8 cellular contexts compared by ENCODE assay signal in the genomic region with DNA sequence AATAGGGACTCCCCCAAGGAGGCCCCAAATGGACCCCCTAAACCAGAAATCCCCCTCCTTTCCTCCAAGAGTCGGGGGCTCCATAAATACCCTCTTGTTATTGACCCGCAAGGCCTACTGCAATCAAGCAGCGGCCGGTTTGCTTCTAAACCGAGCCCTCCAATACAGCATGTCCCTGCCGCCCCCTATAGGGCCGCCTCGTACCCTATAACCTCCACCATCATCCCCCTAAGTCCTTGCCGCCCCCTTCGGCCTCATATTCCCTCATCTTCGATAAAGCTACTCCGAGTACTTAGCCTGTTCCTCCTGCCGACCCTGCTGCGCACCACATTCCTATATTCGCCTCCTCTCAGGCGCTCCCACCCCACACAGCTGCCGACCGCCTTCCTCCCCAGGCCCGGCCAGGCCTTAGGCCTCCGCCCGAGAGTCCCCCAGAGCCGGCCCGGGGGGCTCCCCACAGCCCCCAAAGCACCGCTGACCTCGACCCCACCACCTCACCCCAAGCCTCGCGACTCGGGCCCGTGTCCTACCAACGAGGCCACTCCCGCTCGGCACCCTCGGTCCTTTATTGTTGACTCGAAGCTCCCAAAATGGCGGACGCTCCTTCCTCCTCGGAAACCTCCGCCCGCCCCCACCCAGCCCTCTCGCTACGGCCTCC. TPM values are rescaled to one million over a fixed set of nuclear protein-coding genes. Genes with fewer than 3 reads are reported as not detected.
DNase-seq lines count a peak whose midpoint lies in the region; ATAC-seq, FAIRE-seq and TF ChIP-seq lines count a peak whose summit lies in the region.

No MANE protein-coding gene starts in this region.

- FAIRE-seq in astrocyte (lab: Jason Lieb, UNC): no peak

- H3K9me3 Mint-ChIP-seq in Caco-2 (ENCODE audit: unreplicated experiment): no peaks in the 10 kb centered on the region
- no peaks in the 10 kb centered on the region for H3K9me3 Mint-ChIP-seq in astrocyte (ENCODE audit: unreplicated experiment)

- TF ChIP-seq CTCF in Caco-2 (IDR thresholded peaks at IDR 0.05; ENCODE audit: insufficient read depth in 1 of 2, low read depth in 1 of 2, low read length in 1 of 2, severe bottlenecking in 1 of 2, unreplicated experiment in 1 of 2) (peak; percentile 74 to 79), astrocyte (IDR thresholded peaks at IDR 0.05; ENCODE audit: insufficient read depth, low read depth, low read length) (peak; percentile 18), hepatocyte (IDR thresholded peaks at IDR 0.05; ENCODE audit: poor library complexity) (peak; percentile 49)

- H3K4me2 ChIP-seq in astrocyte (ENCODE audit: low read length) (peak overlapping the region; percentile 84), hepatocyte (peak overlapping the region; percentile 93)

- H3K36me3 ChIP-seq in Caco-2 (ENCODE audit: control insufficient read depth, insufficient read depth, low read length) (no peaks in the 10 kb centered on the region), astrocyte (ENCODE audit: insufficient read depth, low read length) (peaks cover 5% of the 10 kb centered on the region), hepatocyte (replicated peaks; ENCODE audit: insufficient read depth, low read depth) (no peaks in the 10 kb centered on the region)

- POLR2A ChIA-PET in Caco-2 (lab: Charles Lee): interaction anchor here (0.5 to 2.0 kb wide), 31 partner anchors 10 to 1545 kb away, joined by 3 to 18 read pairs (median 4); partner anchors contain the start of genes BCL9L, CENATAC and HINFP

- no peaks in the 10 kb centered on the region for H3K27me3 Mint-ChIP-seq in Caco-2 (ENCODE audit: insufficient read depth, unreplicated experiment)
- no peaks in the 10 kb centered on the region for H3K27me3 Mint-ChIP-seq in astrocyte (ENCODE audit: low read depth, unreplicated experiment)

- H3K9me3 ChIP-seq in Caco-2: no peaks in the 10 kb centered on the region
- no peaks in the 10 kb centered on the region for H3K9me3 ChIP-seq in astrocyte (ENCODE audit: insufficient read depth, low read depth, low read length)
- no peaks in the 10 kb centered on the region for H3K9me3 ChIP-seq in hepatocyte (ENCODE audit: low read depth)

- H3K27ac Mint-ChIP-seq in Caco-2 (ENCODE audit: unreplicated experiment) (peak overlapping the region; percentile 90), astrocyte (ENCODE audit: unreplicated experiment) (peak overlapping the region; percentile 99)

- WGBS in hepatocyte (ENCODE audit: low lambda C conversion rate, missing lambda C conversion rate): 2% methylated on average over 14 of the region's 41 CpGs

- intact Hi-C loops in Caco-2 (cut with micrococcal nuclease; ENCODE audit: unreplicated experiment): loop anchor here (1.0 to 5.0 kb wide), 4 partner anchors 74 to 139 kb away; no protein-coding TSS in a partner anchor

- H3K4me3 ChIP-seq in Caco-2 (ENCODE audit: low read depth, low read length) (peak overlapping the region; percentile 63), astrocyte (ENCODE audit: insufficient read depth, low read depth, low read length) (peak overlapping the region; percentile 95), hepatocyte (peak overlapping the region; percentile 94)

- peaks cover 67% of the 10 kb centered on the region for H3K36me3 Mint-ChIP-seq in Caco-2 (ENCODE audit: insufficient read depth, unreplicated experiment)
- H3K36me3 Mint-ChIP-seq in astrocyte (ENCODE audit: low read depth, unreplicated experiment): no peaks in the 10 kb centered on the region

- peak overlapping the region; percentile 98 for H3K27ac ChIP-seq in astrocyte (ENCODE audit: low read depth, low read length)
- H3K27ac ChIP-seq in hepatocyte: peak overlapping the region; percentile 100

- peaks cover 23% of the 10 kb centered on the region for H3K4me1 Mint-ChIP-seq in Caco-2 (ENCODE audit: low read depth, unreplicated experiment)
- H3K4me1 Mint-ChIP-seq in astrocyte (ENCODE audit: low read depth, unreplicated experiment): peaks cover 19% of the 10 kb centered on the region

- peak overlapping the region; percentile 67 for H2AFZ ChIP-seq in astrocyte (ENCODE audit: low read depth, low read length)
- peak overlapping the region; percentile 91 for H2AFZ ChIP-seq in hepatocyte

- peak in 1 of 2 experiments; percentile 77 for DNase-seq in Caco-2
- DNase-seq in Kasumi-1 (lab: John Stamatoyannopoulos, UW): peak; percentile 57 to 59
- DNase-seq in T follicular helper cell (ENCODE audit: low read depth): peak; percentile 40
- DNase-seq in astrocyte (ENCODE audit: low read depth): peak; percentile 27
- DNase-seq in hepatocyte (ENCODE audit: low spot score): peak; percentile 83
- peak; percentile 93 for DNase-seq in retina

- peak; percentile 16 for ATAC-seq in GM21619 (IDR thresholded peaks at IDR 0.05; ENCODE audit: unreplicated experiment)
- no peak for ATAC-seq in GM18520 (IDR thresholded peaks at IDR 0.05; ENCODE audit: unreplicated experiment)

- H4K20me1 ChIP-seq in astrocyte (ENCODE audit: insufficient read depth, low read length): peaks cover 44% of the 10 kb centered on the region
- H4K20me1 ChIP-seq in hepatocyte (ENCODE audit: insufficient read depth, poor library complexity, severe bottlenecking): peaks cover 41% of the 10 kb centered on the region

- CTCF ChIA-PET in Caco-2 (lab: Charles Lee): interaction anchor here (0.6 to 3.6 kb wide), 23 partner anchors 10 to 725 kb away, joined by 3 to 22 read pairs (median 6); partner anchors contain the start of gene BCL9L

- H3K9ac ChIP-seq in astrocyte (ENCODE audit: low read length): peak overlapping the region; percentile 100

- no peaks in the 10 kb centered on the region for H3K9me2 ChIP-seq in hepatocyte (replicated peaks; ENCODE audit: insufficient read depth)

- BruUV-seq in Caco-2 (replicated peaks; lab: Mats Ljungman, UMichigan): no TSS peak

- H3K4me1 ChIP-seq in Caco-2 (peaks cover 26% of the 10 kb centered on the region), astrocyte (ENCODE audit: insufficient read depth, low read length) (peaks cover 3% of the 10 kb centered on the region), hepatocyte (ENCODE audit: insufficient read depth) (peaks cover 35% of the 10 kb centered on the region)

- H3K4me3 Mint-ChIP-seq in Caco-2 (ENCODE audit: unreplicated experiment): peak overlapping the region; percentile 93
- H3K4me3 Mint-ChIP-seq in astrocyte (ENCODE audit: unreplicated experiment): peak overlapping the region; percentile 99

- H3K27me3 ChIP-seq in Caco-2 (replicated peaks; ENCODE audit: control insufficient read depth, insufficient read depth, low read length): no peaks in the 10 kb centered on the region
- no peaks in the 10 kb centered on the region for H3K27me3 ChIP-seq in astrocyte (ENCODE audit: insufficient read depth, low read length)
- H3K27me3 ChIP-seq in hepatocyte: no peaks in the 10 kb centered on the region

- H3K79me2 ChIP-seq in astrocyte (ENCODE audit: insufficient read depth, low read length) (peaks cover 53% of the 10 kb centered on the region), hepatocyte (peaks cover 56% of the 10 kb centered on the region)

RNA-seq across cellular contexts. Expression of gene DDX6, which starts 0.5 kb away (rescaled TPM):
- total RNA-seq in Caco-2 (2022): 131 and 135 TPM in 2 replicates
- 190 and 196 TPM in 2 replicates for total RNA-seq in astrocyte
- 111 and 122 TPM in 2 replicates for total RNA-seq in hepatocyte
- 16.4 and 17.3 TPM in 2 replicates for polyA plus RNA-seq in hepatocyte

Comparison
In these comparisons a context has a peak if more than half of its experiments do, and no peak if none do; other contexts are left out.
1. CTCF ChIP-seq: peak in every context shown above with its lines; median percentile 76 in Caco-2; 49 in hepatocyte; 18 in astrocyte.